In the genomic region with DNA sequence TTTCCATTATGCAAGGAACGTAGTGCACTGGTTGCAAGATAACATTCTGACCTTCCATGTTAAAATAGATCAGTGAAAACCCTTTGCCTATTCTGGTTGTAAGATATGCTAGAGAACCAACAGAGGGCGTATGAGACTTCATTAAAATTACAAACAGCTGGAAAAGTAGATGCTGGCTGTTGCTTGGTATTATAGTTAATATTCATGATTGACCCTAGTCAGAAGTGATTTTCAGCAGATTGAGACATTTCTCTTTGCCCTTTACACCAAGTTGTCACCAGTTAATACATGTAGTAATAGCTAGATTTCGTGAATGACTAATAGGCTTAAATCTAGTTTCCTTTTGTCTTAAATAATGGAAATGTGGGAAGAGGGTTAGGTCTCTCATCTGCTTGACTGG, we compare ENCODE assay signal across 9 cellular contexts. TPM values are rescaled to one million over a fixed set of nuclear protein-coding genes. Genes with fewer than 3 reads are reported as not detected.
A peak's percentile ranks its signal among the peaks of the same experiment; 100 is the strongest.
DNase-seq lines count a peak whose midpoint lies in the region; ATAC-seq and TF ChIP-seq lines count a peak whose summit lies in the region.
"Had no signal": no experiment of that assay in that cellular context is flagged by ENCODE, and none has a peak within 500 bp of the region (broad histone marks: within the 10 kb centered on the region; RNA-seq: fewer than 3 reads in every experiment).

No MANE protein-coding gene starts in this region.

- TF ChIP-seq CTCF in body of pancreas (IDR thresholded peaks at IDR 0.05) (peak in 5 of 7 experiments; percentile 17 to 26 (median 24)), neural cell (IDR thresholded peaks at IDR 0.05; ENCODE audit: poor library complexity, severe bottlenecking) (peak; percentile 32)

- H3K27me3 ChIP-seq in Karpas-422 (ENCODE audit: low read length) (no peaks in the 10 kb centered on the region), body of pancreas (no peaks in the 10 kb centered on the region), neural cell (ENCODE audit: insufficient read depth, low read depth, low read length) (no peaks in the 10 kb centered on the region)

- 54 to 64% methylated on average over 3 of the region's 3 CpGs for WGBS in body of pancreas, 2 donors

- H3K9ac ChIP-seq in Karpas-422 (ENCODE audit: low read length) = no peak overlapping the region
- H3K9ac ChIP-seq in neural cell (ENCODE audit: low read length) = no peak overlapping the region

- DNase-seq in DMS114 treated with DMSO at 0.1 percent for 48 hours (lab: John Stamatoyannopoulos, UW; ENCODE audit: unreplicated experiment) = peak; percentile 42
- peak; percentile 69 for DNase-seq in Karpas-422
- no peak for DNase-seq in body of pancreas
- DNase-seq in T-cell = no peak
- DNase-seq in NCI-H774 (lab: John Stamatoyannopoulos, UW) = no peak
- DNase-seq in head of caudate nucleus = no peak
- DNase-seq: NCI-H2227 treated with DMSO at 0.1 percent for 48 hours had no signal

- H3K4me2 ChIP-seq in Karpas-422 (ENCODE audit: low read depth, low read length, poor library complexity, severe bottlenecking) (no peak overlapping the region), neural cell (ENCODE audit: low read length) (no peak overlapping the region)

- H3F3A ChIP-seq in neural cell (ENCODE audit: insufficient read depth, low read length, poor library complexity, severe bottlenecking) = peaks cover 3% of the 10 kb centered on the region

- H3K36me3 ChIP-seq in Karpas-422 (ENCODE audit: insufficient read depth, low read length) (peaks cover 69% of the 10 kb centered on the region), body of pancreas (replicated peaks in 1 of 2; ENCODE audit: insufficient read depth in 1 of 2, low read depth in 2 of 2) (peaks cover 12 to 38% of the 10 kb centered on the region in 2 donors), neural cell (ENCODE audit: insufficient read depth, low read length) (peaks cover 14% of the 10 kb centered on the region)

- peaks cover 61% of the 10 kb centered on the region for H3K36me3 Mint-ChIP-seq in T-cell

- H3K4me1 ChIP-seq in Karpas-422 (ENCODE audit: low read length) (peaks cover 11% of the 10 kb centered on the region), body of pancreas (peaks cover 5% of the 10 kb centered on the region)

- no peak overlapping the region for H3K4me3 Mint-ChIP-seq in T-cell

- no peak overlapping the region for H3K27ac Mint-ChIP-seq in T-cell

- no peaks in the 10 kb centered on the region for H3K9me2 ChIP-seq in Karpas-422 (replicated peaks; ENCODE audit: insufficient read depth, low read length)
- H3K9me2 ChIP-seq in neural cell (ENCODE audit: insufficient read depth, low read length) = no peaks in the 10 kb centered on the region

- no peak overlapping the region for H3K4me3 ChIP-seq in Karpas-422 (ENCODE audit: low read length)
- no peak overlapping the region for H3K4me3 ChIP-seq in body of pancreas
- no peak overlapping the region for H3K4me3 ChIP-seq in neural cell (ENCODE audit: low read length)

- H4K20me1 ChIP-seq in Karpas-422 (ENCODE audit: insufficient read depth, low read depth, low read length) = peaks cover 69% of the 10 kb centered on the region
- H4K20me1 ChIP-seq in neural cell (ENCODE audit: insufficient read depth) = no peaks in the 10 kb centered on the region

- intact Hi-C loops in body of pancreas (cut with DNase I) (no loop called here), head of caudate nucleus (cut with DNase I) (no loop called here)

- ATAC-seq in body of pancreas (no peak), T-cell (replicated peaks in 1 of 4) (no peak), GM19467 (IDR thresholded peaks at IDR 0.05; ENCODE audit: unreplicated experiment) (no peak)

- CTCF ChIA-PET in T-cell (lab: Charles Lee) = interaction anchor here in 1 of 2 donors (0.9 to 1.1 kb wide), 2 partner anchors 9 to 19 kb away, joined by 3 to 5 read pairs; no protein-coding TSS in a partner anchor

- no peaks in the 10 kb centered on the region for H3K9me3 ChIP-seq in Karpas-422 (ENCODE audit: low read length)
- H3K9me3 ChIP-seq in body of pancreas = no peaks in the 10 kb centered on the region
- no peaks in the 10 kb centered on the region for H3K9me3 ChIP-seq in neural cell (ENCODE audit: low read length)

- H3K79me2 ChIP-seq in Karpas-422 (ENCODE audit: low read length) (peaks cover 49% of the 10 kb centered on the region), neural cell (replicated peaks; ENCODE audit: insufficient read depth, low read length) (peaks cover 13% of the 10 kb centered on the region)

- POLR2A ChIA-PET in T-cell (lab: Charles Lee) = no interaction called here

- TF ChIP-seq EP300 in neural cell (conservative IDR thresholded peaks at IDR 0.05; ENCODE audit: poor library complexity, severe bottlenecking) = no peak

- no peak for TF ChIP-seq POLR2A in body of pancreas (IDR thresholded peaks at IDR 0.05)

- TF ChIP-seq RAD21 in neural cell (conservative IDR thresholded peaks at IDR 0.05) = peak; percentile 20

- no peak overlapping the region for H2AFZ ChIP-seq in Karpas-422 (ENCODE audit: low read length)
- no peak overlapping the region for H2AFZ ChIP-seq in neural cell (ENCODE audit: low read depth, low read length)

- H3K9me3 Mint-ChIP-seq in T-cell = no peaks in the 10 kb centered on the region

- no peaks in the 10 kb centered on the region for H3K27me3 Mint-ChIP-seq in T-cell

- H3K4me1 Mint-ChIP-seq in T-cell = peaks cover 37 to 45% (median 42%) of the 10 kb centered on the region in 3 donors

- H3K27ac ChIP-seq in Karpas-422 (ENCODE audit: low read length) (no peak overlapping the region), body of pancreas (no peak overlapping the region), neural cell (ENCODE audit: low read length) (no peak overlapping the region)

TF ChIP-seq in neural cell, 6 proteins besides CTCF, POLR2A, EP300 and RAD21:
- TF ChIP-seq SMC3 (conservative IDR thresholded peaks at IDR 0.05; ENCODE audit: poor library complexity) = no peak
- TF ChIP-seq EZH2 (IDR thresholded peaks at IDR 0.05; ENCODE audit: borderline replicate concordance, insufficient read depth, low read length, poor library complexity, severe bottlenecking) = no peak
- TF ChIP-seq MXI1 (conservative IDR thresholded peaks at IDR 0.05; ENCODE audit: poor library complexity, severe bottlenecking) = no peak
- no peak for TF ChIP-seq TAF1 (IDR thresholded peaks at IDR 0.05; ENCODE audit: low read depth)
- TF ChIP-seq, protein P1, sequence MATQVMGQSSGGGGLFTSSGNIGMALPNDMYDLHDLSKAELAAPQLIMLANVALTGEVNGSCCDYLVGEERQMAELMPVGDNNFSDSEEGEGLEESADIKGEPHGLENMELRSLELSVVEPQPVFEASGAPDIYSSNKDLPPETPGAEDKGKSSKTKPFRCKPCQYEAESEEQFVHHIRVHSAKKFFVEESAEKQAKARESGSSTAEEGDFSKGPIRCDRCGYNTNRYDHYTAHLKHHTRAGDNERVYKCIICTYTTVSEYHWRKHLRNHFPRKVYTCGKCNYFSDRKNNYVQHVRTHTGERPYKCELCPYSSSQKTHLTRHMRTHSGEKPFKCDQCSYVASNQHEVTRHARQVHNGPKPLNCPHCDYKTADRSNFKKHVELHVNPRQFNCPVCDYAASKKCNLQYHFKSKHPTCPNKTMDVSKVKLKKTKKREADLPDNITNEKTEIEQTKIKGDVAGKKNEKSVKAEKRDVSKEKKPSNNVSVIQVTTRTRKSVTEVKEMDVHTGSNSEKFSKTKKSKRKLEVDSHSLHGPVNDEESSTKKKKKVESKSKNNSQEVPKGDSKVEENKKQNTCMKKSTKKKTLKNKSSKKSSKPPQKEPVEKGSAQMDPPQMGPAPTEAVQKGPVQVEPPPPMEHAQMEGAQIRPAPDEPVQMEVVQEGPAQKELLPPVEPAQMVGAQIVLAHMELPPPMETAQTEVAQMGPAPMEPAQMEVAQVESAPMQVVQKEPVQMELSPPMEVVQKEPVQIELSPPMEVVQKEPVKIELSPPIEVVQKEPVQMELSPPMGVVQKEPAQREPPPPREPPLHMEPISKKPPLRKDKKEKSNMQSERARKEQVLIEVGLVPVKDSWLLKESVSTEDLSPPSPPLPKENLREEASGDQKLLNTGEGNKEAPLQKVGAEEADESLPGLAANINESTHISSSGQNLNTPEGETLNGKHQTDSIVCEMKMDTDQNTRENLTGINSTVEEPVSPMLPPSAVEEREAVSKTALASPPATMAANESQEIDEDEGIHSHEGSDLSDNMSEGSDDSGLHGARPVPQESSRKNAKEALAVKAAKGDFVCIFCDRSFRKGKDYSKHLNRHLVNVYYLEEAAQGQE (IDR thresholded peaks at IDR 0.05; ENCODE audit: borderline replicate concordance) = no peak
- TF ChIP-seq POLR2AphosphoS5 (IDR thresholded peaks at IDR 0.05) = no peak
TF ChIP-seq in neural cell: peak in this region for 0.

RNA-seq across cellular contexts. Expression of a gene that starts 13.8 kb away (rescaled TPM):
- 0.29 TPM in 1 of 2 replicates, not detected in the other for total RNA-seq in Karpas-422 (2014; rRNA removed; shearing (Covaris generic); ENCODE audit: low replicate concordance)
- not detected for total RNA-seq in body of pancreas
- 1.2 TPM in 1 of 2 replicates, not detected in the other for polyA plus RNA-seq in neural cell
- polyA minus RNA-seq in neural cell = 0.49 TPM in 1 of 2 replicates, not detected in the other
- total RNA-seq in T-cell = under 1 TPM in 4 of 5 donors, not detected in 1; 0.16 to 0.58 (median 0.21) TPM

RNA-seq across cellular contexts. Expression of a gene that starts 18.0 kb away (rescaled TPM):
- total RNA-seq in Karpas-422 (2014; rRNA removed; shearing (Covaris generic); ENCODE audit: low replicate concordance) = 1,235 and 1,970 TPM in 2 replicates
- total RNA-seq in body of pancreas (100 to 1,000 TPM; 310 to 501 TPM), T-cell (1,000 to 10,000 TPM in 2 of 5 donors, 100 to 1,000 TPM in 3; 940 to 1,150 (median 989) TPM)
- 988 and 1,141 TPM in 2 replicates for polyA plus RNA-seq in neural cell
- 898 and 983 TPM in 2 replicates for polyA minus RNA-seq in neural cell

Comparison
In these comparisons a context has a peak if more than half of its experiments do, and no peak if none do; other contexts are left out.
1. DNase-seq: peak in DMS114 treated with DMSO at 0.1 percent for 48 hours (single experiment) and Karpas-422 (single experiment); none in body of pancreas (0 of 4), T-cell (0 of 34), NCI-H774 (single experiment) and head of caudate nucleus (0 of 42).